Comparison of ENCODE assay signal across 1 cellular context in the genomic region with DNA sequence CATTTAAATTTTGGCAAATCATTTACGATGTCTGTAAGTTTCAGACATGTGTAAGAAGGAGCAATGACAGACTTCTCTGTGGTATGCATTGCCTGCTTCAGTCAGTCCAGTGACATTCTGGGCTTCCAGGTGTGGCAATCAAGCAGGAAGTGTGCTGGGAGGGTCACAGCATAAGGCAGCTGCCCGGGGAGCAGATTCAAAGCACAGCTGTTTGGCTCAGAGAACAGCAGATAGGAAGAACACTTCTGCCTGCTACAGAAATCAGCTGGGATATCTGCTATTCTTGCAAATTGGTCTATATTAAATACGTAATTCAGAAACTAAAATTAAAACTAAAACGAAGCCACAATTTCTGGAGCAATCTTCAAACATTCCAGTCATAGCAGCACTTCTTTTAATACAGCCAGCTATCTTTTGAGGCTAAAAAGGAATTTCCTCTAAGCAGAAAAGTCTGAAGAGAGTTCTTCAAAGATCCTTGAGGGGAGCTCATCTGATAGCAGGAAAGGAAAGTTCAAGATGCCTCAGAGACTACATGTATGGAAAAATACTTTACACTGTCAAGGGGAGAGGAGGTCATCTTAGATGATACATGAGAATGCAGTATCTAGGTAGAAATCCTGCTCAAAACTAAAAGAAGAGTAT.
TF ChIP-seq lines count a peak whose summit lies in the region.

No MANE protein-coding gene starts in this region.

TF ChIP-seq in GM12878, 131 proteins besides CTCF, POLR2A, EP300 and RAD21:
- TF ChIP-seq TCF12 (IDR thresholded peaks at IDR 0.05; ENCODE audit: low read depth, low read length) (0 out of 2 replicates have a peak, but pooled peaks have one; percentile 56), GABPA (IDR thresholded peaks at IDR 0.05; ENCODE audit: low read depth) (0 out of 2 replicates have a peak, but pooled peaks have one; percentile 12), SMAD1 (IDR thresholded peaks at IDR 0.05; ENCODE audit: low read depth, partially characterized antibody) (no peak)
TF ChIP-seq in GM12878: peak in this region for 2.
